Comparison of ENCODE assay signal across 30 cellular contexts in the genomic region with DNA sequence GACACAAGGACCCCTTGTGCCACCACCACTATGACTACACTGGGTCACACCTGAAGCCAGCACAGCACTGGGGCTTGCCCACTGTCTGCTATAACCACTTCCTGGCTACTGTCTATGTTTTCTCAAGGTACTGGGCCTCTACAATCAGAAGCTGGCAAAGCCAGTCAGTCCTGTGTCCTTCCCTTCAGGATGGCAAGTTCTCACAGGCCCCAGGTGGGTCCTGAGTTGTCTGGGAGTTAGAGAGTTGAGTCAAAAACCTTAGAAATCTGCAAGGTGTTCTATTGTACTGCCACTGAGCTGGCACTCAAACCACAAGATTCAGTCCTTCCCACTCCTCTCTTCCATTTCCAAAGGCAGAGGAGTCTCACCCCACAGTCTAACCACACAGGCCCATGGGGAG.
"Had no signal": no experiment of that assay in that cellular context is flagged by ENCODE, and none has a peak within 500 bp of the region (broad histone marks: within the 10 kb centered on the region; RNA-seq: fewer than 3 reads in every experiment).

No MANE protein-coding gene starts in this region.

- DNase-seq: activated CD4-positive, alpha-beta memory T cell treated with anti-CD3 and anti-CD28 coated beads, Interleukin-2, amount 10 ng/mL, durations not matched to agents 7 days and 5 days; activated CD4-positive, alpha-beta T cell treated with anti-CD3 and anti-CD28 coated beads for 1 hour; activated CD4-positive, alpha-beta T cell treated with anti-CD3 and anti-CD28 coated beads for 36 hours; activated CD4-positive, alpha-beta T cell treated with anti-CD3 and anti-CD28 coated beads for 48 hours; activated CD4-positive, alpha-beta T cell treated with anti-CD3 and anti-CD28 coated beads, Interleukin-2, amount 10 ng/mL, durations not matched to agents 7 days and 5 days; activated CD4-positive, alpha-beta T cell treated with anti-CD3 and anti-CD28 coated beads, Interleukin-2, amount 50 U/mL, for 48 hours; activated CD4-positive, CD25-positive, alpha-beta regulatory T cell; activated CD8-positive, alpha-beta memory T cell treated with anti-CD3 and anti-CD28 coated beads for 24 hours; activated CD8-positive, alpha-beta memory T cell treated with anti-CD3 and anti-CD28 coated beads, Interleukin-2, amount 10 ng/mL, durations not matched to agents 7 days and 5 days; activated CD8-positive, alpha-beta memory T cell treated with anti-CD3 and anti-CD28 coated beads, Interleukin-2, amount 50 U/mL, for 48 hours; activated CD8-positive, alpha-beta T cell treated with anti-CD3 and anti-CD28 coated beads, Interleukin-2, amount 10 ng/mL, durations not matched to agents 7 days and 5 days; activated effector memory CD4-positive, alpha-beta T cell treated with Interleukin-2 at 50 U/mL for 16 hours; activated gamma-delta T cell; activated naive CD4-positive, alpha-beta T cell treated with anti-CD3 and anti-CD28 coated beads, Interleukin-2, amount 10 ng/mL, durations not matched to agents 7 days and 5 days; activated naive CD4-positive, alpha-beta T cell treated with Interleukin-2 at 50 U/mL for 16 hours; activated naive CD8-positive, alpha-beta T cell treated with anti-CD3 and anti-CD28 coated beads, Interleukin-2, amount 10 ng/mL, durations not matched to agents 7 days and 5 days; activated naive CD8-positive, alpha-beta T cell treated with anti-CD3 and anti-CD28 coated beads, Interleukin-2, amount 50 U/mL, for 24 hours; activated T-cell treated with anti-CD3 and anti-CD28 coated beads, Interleukin-2, amount 50 U/mL, for 24 hours; activated T-cell treated with anti-CD3 and anti-CD28 coated beads, Interleukin-2, amount 50 U/mL, for 48 hours; amygdala; anterior cingulate cortex; caudate nucleus; cerebellar nuclear complex; SW 1271; T-helper 1 cell; T-helper 2 cell; T-helper 9 cell; WERI-Rb-1 had no signal

- H3K9me3 ChIP-seq: ascending aorta had no signal

- H3K4me3 ChIP-seq: ascending aorta, cardiac muscle cell had no signal

- H3K36me3 ChIP-seq: ascending aorta, cardiac muscle cell, WERI-Rb-1 had no signal

- H3K4me1 ChIP-seq: ascending aorta had no signal

- H3K27me3 ChIP-seq: ascending aorta, cardiac muscle cell had no signal

- H3K27ac ChIP-seq: ascending aorta, cardiac muscle cell, WERI-Rb-1 had no signal
